1 cellular context compared by ENCODE assay signal in genomic region chr9:4679268-4680177, GRCh38.
TF ChIP-seq lines count a peak whose summit lies in the region.

Gene CDC37L1 (plus strand): TSS chr9:4679569. CDS start chr9:4679768, 199 bp downstream.

TF ChIP-seq in HepG2, 621 proteins besides CTCF, POLR2A, EP300 and RAD21 (continued from another document and continues in another):
- TF ChIP-seq IRF2 (CRISPR knock-in tag; IDR thresholded peaks at IDR 0.05): peak; percentile 69
- TF ChIP-seq, protein P1, sequence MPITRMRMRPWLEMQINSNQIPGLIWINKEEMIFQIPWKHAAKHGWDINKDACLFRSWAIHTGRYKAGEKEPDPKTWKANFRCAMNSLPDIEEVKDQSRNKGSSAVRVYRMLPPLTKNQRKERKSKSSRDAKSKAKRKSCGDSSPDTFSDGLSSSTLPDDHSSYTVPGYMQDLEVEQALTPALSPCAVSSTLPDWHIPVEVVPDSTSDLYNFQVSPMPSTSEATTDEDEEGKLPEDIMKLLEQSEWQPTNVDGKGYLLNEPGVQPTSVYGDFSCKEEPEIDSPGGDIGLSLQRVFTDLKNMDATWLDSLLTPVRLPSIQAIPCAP (CRISPR knock-in tag; IDR thresholded peaks at IDR 0.05; ENCODE audit: low read depth): 0 out of 2 replicates have a peak, but pooled peaks have one; percentile 85
- no peak for TF ChIP-seq EZH2 (conservative IDR thresholded peaks at IDR 0.05; ENCODE audit: low read depth, low read length)
- TF ChIP-seq, protein P2, sequence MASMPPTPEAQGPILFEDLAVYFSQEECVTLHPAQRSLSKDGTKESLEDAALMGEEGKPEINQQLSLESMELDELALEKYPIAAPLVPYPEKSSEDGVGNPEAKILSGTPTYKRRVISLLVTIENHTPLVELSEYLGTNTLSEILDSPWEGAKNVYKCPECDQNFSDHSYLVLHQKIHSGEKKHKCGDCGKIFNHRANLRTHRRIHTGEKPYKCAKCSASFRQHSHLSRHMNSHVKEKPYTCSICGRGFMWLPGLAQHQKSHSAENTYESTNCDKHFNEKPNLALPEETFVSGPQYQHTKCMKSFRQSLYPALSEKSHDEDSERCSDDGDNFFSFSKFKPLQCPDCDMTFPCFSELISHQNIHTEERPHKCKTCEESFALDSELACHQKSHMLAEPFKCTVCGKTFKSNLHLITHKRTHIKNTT (CRISPR knock-in tag; IDR thresholded peaks at IDR 0.05): no peak
- no peak for TF ChIP-seq SSRP1 (CRISPR knock-in tag; IDR thresholded peaks at IDR 0.05)
- no peak for TF ChIP-seq NPAS2 (CRISPR knock-in tag; IDR thresholded peaks at IDR 0.05; ENCODE audit: borderline replicate concordance)
- no peak for TF ChIP-seq PCBP1 (IDR thresholded peaks at IDR 0.05; ENCODE audit: borderline replicate concordance, low read depth, low read length)
- peak; percentile 90 for TF ChIP-seq ZNF878 (CRISPR knock-in tag; IDR thresholded peaks at IDR 0.05)
- TF ChIP-seq FIP1L1 (IDR thresholded peaks at IDR 0.05; ENCODE audit: borderline replicate concordance, insufficient read depth, low read depth, low read length): no peak
- TF ChIP-seq, protein P3, sequence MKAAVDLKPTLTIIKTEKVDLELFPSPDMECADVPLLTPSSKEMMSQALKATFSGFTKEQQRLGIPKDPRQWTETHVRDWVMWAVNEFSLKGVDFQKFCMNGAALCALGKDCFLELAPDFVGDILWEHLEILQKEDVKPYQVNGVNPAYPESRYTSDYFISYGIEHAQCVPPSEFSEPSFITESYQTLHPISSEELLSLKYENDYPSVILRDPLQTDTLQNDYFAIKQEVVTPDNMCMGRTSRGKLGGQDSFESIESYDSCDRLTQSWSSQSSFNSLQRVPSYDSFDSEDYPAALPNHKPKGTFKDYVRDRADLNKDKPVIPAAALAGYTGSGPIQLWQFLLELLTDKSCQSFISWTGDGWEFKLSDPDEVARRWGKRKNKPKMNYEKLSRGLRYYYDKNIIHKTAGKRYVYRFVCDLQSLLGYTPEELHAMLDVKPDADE (CRISPR knock-in tag; IDR thresholded peaks at IDR 0.05): no peak; the same call in 1 of the 2 replicates
- TF ChIP-seq GATAD1 (CRISPR knock-in tag; IDR thresholded peaks at IDR 0.05): peak; percentile 86
- TF ChIP-seq, protein P4, sequence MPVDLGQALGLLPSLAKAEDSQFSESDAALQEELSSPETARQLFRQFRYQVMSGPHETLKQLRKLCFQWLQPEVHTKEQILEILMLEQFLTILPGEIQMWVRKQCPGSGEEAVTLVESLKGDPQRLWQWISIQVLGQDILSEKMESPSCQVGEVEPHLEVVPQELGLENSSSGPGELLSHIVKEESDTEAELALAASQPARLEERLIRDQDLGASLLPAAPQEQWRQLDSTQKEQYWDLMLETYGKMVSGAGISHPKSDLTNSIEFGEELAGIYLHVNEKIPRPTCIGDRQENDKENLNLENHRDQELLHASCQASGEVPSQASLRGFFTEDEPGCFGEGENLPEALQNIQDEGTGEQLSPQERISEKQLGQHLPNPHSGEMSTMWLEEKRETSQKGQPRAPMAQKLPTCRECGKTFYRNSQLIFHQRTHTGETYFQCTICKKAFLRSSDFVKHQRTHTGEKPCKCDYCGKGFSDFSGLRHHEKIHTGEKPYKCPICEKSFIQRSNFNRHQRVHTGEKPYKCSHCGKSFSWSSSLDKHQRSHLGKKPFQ (CRISPR knock-in tag; IDR thresholded peaks at IDR 0.05; ENCODE audit: insufficient replicate concordance): peak; percentile 64
- TF ChIP-seq HNRNPL (IDR thresholded peaks at IDR 0.05; ENCODE audit: low read depth, low read length): peak; percentile 89; the same call in 1 of the 2 replicates
- TF ChIP-seq JARID2 (CRISPR knock-in tag; IDR thresholded peaks at IDR 0.05; ENCODE audit: insufficient replicate concordance): no peak
- no peak for TF ChIP-seq IKZF4 (CRISPR knock-in tag; IDR thresholded peaks at IDR 0.05; ENCODE audit: borderline replicate concordance, low read depth, not compliant biosample characterization)
- no peak for TF ChIP-seq ISX (CRISPR knock-in tag; conservative IDR thresholded peaks at IDR 0.05)
- TF ChIP-seq, protein P5, sequence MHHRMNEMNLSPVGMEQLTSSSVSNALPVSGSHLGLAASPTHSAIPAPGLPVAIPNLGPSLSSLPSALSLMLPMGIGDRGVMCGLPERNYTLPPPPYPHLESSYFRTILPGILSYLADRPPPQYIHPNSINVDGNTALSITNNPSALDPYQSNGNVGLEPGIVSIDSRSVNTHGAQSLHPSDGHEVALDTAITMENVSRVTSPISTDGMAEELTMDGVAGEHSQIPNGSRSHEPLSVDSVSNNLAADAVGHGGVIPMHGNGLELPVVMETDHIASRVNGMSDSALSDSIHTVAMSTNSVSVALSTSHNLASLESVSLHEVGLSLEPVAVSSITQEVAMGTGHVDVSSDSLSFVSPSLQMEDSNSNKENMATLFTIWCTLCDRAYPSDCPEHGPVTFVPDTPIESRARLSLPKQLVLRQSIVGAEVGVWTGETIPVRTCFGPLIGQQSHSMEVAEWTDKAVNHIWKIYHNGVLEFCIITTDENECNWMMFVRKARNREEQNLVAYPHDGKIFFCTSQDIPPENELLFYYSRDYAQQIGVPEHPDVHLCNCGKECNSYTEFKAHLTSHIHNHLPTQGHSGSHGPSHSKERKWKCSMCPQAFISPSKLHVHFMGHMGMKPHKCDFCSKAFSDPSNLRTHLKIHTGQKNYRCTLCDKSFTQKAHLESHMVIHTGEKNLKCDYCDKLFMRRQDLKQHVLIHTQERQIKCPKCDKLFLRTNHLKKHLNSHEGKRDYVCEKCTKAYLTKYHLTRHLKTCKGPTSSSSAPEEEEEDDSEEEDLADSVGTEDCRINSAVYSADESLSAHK (CRISPR knock-in tag; IDR thresholded peaks at IDR 0.05; ENCODE audit: borderline replicate concordance): no peak
- TF ChIP-seq HNF4G (IDR thresholded peaks at IDR 0.05; ENCODE audit: borderline replicate concordance, low read depth, low read length): no peak
- 0 out of 2 replicates have a peak, but pooled peaks have one; percentile 51 for TF ChIP-seq HNF4G (CRISPR knock-in tag; IDR thresholded peaks at IDR 0.05; ENCODE audit: borderline replicate concordance, low read depth)
- no peak for TF ChIP-seq TOPORS (CRISPR knock-in tag; IDR thresholded peaks at IDR 0.05)
- no peak for TF ChIP-seq NR2F6 (IDR thresholded peaks at IDR 0.05)
- no peak for TF ChIP-seq NR2F6 (CRISPR knock-in tag; IDR thresholded peaks at IDR 0.05)
- peak; percentile 94 for TF ChIP-seq KMT2B (CRISPR knock-in tag; IDR thresholded peaks at IDR 0.05)
- peak; percentile 95; the same call in 1 of the 2 replicates for TF ChIP-seq ZNF790 (CRISPR knock-in tag; IDR thresholded peaks at IDR 0.05; ENCODE audit: borderline replicate concordance)
- TF ChIP-seq ELF3 (CRISPR knock-in tag; IDR thresholded peaks at IDR 0.05): peak; percentile 88
- TF ChIP-seq, protein P6, sequence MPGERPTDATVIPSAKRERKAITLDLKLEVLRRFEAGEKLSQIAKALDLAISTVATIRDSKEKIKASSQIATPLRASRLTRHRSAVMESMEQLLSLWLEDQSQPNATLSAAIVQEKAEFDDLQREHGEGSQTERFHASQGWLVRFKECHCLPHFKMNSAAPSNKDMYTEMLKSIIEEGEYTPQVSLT (CRISPR knock-in tag; IDR thresholded peaks at IDR 0.05; ENCODE audit: borderline replicate concordance, low read depth): no peak; the same call in 1 of the 2 replicates
- no peak for TF ChIP-seq SCMH1 (CRISPR knock-in tag; IDR thresholded peaks at IDR 0.05; ENCODE audit: borderline replicate concordance)
- TF ChIP-seq RBAK (CRISPR knock-in tag; IDR thresholded peaks at IDR 0.05): no peak
- TF ChIP-seq PREB (CRISPR knock-in tag; IDR thresholded peaks at IDR 0.05): no peak
- peak; percentile 72 for TF ChIP-seq SP4 (CRISPR knock-in tag; IDR thresholded peaks at IDR 0.05)
- peak; percentile 96; the same call in 1 of the 2 replicates for TF ChIP-seq NFKB2 (CRISPR knock-in tag; IDR thresholded peaks at IDR 0.05; ENCODE audit: borderline replicate concordance)
- TF ChIP-seq TBX3 (IDR thresholded peaks at IDR 0.05; ENCODE audit: borderline replicate concordance): peak; percentile 21; the same call in 1 of the 2 replicates
- TF ChIP-seq, protein P7, sequence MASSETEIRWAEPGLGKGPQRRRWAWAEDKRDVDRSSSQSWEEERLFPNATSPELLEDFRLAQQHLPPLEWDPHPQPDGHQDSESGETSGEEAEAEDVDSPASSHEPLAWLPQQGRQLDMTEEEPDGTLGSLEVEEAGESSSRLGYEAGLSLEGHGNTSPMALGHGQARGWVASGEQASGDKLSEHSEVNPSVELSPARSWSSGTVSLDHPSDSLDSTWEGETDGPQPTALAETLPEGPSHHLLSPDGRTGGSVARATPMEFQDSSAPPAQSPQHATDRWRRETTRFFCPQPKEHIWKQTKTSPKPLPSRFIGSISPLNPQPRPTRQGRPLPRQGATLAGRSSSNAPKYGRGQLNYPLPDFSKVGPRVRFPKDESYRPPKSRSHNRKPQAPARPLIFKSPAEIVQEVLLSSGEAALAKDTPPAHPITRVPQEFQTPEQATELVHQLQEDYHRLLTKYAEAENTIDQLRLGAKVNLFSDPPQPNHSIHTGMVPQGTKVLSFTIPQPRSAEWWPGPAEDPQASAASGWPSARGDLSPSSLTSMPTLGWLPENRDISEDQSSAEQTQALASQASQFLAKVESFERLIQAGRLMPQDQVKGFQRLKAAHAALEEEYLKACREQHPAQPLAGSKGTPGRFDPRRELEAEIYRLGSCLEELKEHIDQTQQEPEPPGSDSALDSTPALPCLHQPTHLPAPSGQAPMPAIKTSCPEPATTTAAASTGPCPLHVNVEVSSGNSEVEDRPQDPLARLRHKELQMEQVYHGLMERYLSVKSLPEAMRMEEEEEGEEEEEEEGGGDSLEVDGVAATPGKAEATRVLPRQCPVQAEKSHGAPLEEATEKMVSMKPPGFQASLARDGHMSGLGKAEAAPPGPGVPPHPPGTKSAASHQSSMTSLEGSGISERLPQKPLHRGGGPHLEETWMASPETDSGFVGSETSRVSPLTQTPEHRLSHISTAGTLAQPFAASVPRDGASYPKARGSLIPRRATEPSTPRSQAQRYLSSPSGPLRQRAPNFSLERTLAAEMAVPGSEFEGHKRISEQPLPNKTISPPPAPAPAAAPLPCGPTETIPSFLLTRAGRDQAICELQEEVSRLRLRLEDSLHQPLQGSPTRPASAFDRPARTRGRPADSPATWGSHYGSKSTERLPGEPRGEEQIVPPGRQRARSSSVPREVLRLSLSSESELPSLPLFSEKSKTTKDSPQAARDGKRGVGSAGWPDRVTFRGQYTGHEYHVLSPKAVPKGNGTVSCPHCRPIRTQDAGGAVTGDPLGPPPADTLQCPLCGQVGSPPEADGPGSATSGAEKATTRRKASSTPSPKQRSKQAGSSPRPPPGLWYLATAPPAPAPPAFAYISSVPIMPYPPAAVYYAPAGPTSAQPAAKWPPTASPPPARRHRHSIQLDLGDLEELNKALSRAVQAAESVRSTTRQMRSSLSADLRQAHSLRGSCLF (CRISPR knock-in tag; IDR thresholded peaks at IDR 0.05; ENCODE audit: borderline replicate concordance): peak; percentile 54; the same call in 1 of the 2 replicates
- TF ChIP-seq ZNF234 (CRISPR knock-in tag; conservative IDR thresholded peaks at IDR 0.05): no peak
- TF ChIP-seq, protein P8, sequence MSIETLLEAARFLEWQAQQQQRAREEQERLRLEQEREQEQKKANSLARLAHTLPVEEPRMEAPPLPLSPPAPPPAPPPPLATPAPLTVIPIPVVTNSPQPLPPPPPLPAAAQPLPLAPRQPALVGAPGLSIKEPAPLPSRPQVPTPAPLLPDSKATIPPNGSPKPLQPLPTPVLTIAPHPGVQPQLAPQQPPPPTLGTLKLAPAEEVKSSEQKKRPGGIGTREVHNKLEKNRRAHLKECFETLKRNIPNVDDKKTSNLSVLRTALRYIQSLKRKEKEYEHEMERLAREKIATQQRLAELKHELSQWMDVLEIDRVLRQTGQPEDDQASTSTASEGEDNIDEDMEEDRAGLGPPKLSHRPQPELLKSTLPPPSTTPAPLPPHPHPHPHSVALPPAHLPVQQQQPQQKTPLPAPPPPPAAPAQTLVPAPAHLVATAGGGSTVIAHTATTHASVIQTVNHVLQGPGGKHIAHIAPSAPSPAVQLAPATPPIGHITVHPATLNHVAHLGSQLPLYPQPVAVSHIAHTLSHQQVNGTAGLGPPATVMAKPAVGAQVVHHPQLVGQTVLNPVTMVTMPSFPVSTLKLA (IDR thresholded peaks at IDR 0.05): peak; percentile 48
- 0 out of 2 replicates have a peak, but pooled peaks have one; percentile 28 for TF ChIP-seq MLX (CRISPR knock-in tag; IDR thresholded peaks at IDR 0.05)
- TF ChIP-seq HHEX (CRISPR knock-in tag; IDR thresholded peaks at IDR 0.05): no peak
- peak; percentile 9; the same call in 1 of the 2 replicates for TF ChIP-seq CEBPB (IDR thresholded peaks at IDR 0.05; ENCODE audit: borderline replicate concordance, low read depth, low read length)
- no peak for TF ChIP-seq ZNF382 (CRISPR knock-in tag; IDR thresholded peaks at IDR 0.05; ENCODE audit: borderline replicate concordance)
- TF ChIP-seq ZFP90 (CRISPR knock-in tag; IDR thresholded peaks at IDR 0.05; ENCODE audit: borderline replicate concordance): peak; percentile 82
- TF ChIP-seq EHMT2 (IDR thresholded peaks at IDR 0.05; ENCODE audit: borderline replicate concordance, low read depth, low read length): no peak
- TF ChIP-seq ZNF264 (CRISPR knock-in tag; IDR thresholded peaks at IDR 0.05): peak; percentile 79
